1 cellular context compared by ENCODE assay signal in genomic region chr7:150403376-150404171, GRCh38.
TF ChIP-seq lines count a peak whose summit lies in the region.

No MANE protein-coding gene starts in this region.

TF ChIP-seq in endothelial cell of umbilical vein, 7 proteins besides CTCF, POLR2A, EP300 and RAD21:
- TF ChIP-seq POLR2AphosphoS5 (IDR thresholded peaks at IDR 0.05; ENCODE audit: insufficient read depth, low read depth, low read length) (no peak), JUN (IDR thresholded peaks at IDR 0.05; ENCODE audit: borderline replicate concordance, insufficient read depth, insufficient read length, low read depth) (no peak), GATA2 (IDR thresholded peaks at IDR 0.05; ENCODE audit: insufficient read depth, insufficient read length, low read depth, low read length) (no peak), FOS (IDR thresholded peaks at IDR 0.05; ENCODE audit: borderline replicate concordance, insufficient read depth, low read length) (no peak), MAX (IDR thresholded peaks at IDR 0.05; ENCODE audit: insufficient read depth, insufficient read length) (no peak), MYC (IDR thresholded peaks at IDR 0.05; ENCODE audit: low read depth, low read length) (no peak)
